8 cellular contexts compared by ENCODE assay signal in genomic region chr3:88113311-88114162, GRCh38. TPM values are rescaled to one million over a fixed set of nuclear protein-coding genes. Genes with fewer than 3 reads are reported as not detected.
A peak's percentile ranks its signal among the peaks of the same experiment; 100 is the strongest.
DNase-seq lines count a peak whose midpoint lies in the region; ATAC-seq and TF ChIP-seq lines count a peak whose summit lies in the region.

No MANE protein-coding gene starts in this region.

- no peak for TF ChIP-seq POLR2A in upper lobe of left lung (IDR thresholded peaks at IDR 0.05)

- in situ Hi-C loops in G401 (cut with HindIII; ENCODE audit: low sequenced_read_pairs): no loop called here

- peak; percentile 94 for ATAC-seq in GM21515 (IDR thresholded peaks at IDR 0.05; ENCODE audit: unreplicated experiment)
- ATAC-seq in PC-3: peak; percentile 97
- peak; percentile 73 for ATAC-seq in omental fat pad (ENCODE audit: low FRiP score)
- ATAC-seq in upper lobe of left lung (ENCODE audit: low FRiP score in 2 of 2): peak; percentile 82 to 92

- TSS peak; percentile 11 for BruUV-seq in PC-3 (replicated peaks; lab: Mats Ljungman, UMichigan)

- H3K36me3 ChIP-seq in PC-3 (ENCODE audit: low read depth, low read length) (peaks cover 10% of the 10 kb centered on the region; the same call in 1 of the 2 replicates), upper lobe of left lung (peaks cover 0 to 15% (median 0%) of the 10 kb centered on the region in 4 donors)

- no peaks in the 10 kb centered on the region for H3F3A ChIP-seq in PC-3 (ENCODE audit: low read length, unreplicated experiment)

- POLR2A ChIA-PET in PC-3 (lab: Charles Lee; ENCODE audit: unreplicated experiment): no interaction called here

- H3K4me3 ChIP-seq in PC-3 (ENCODE audit: low read length) (no peak overlapping the region), foreskin fibroblast (ENCODE audit: low read depth in 1 of 2, low read length in 2 of 2) (no peak overlapping the region), upper lobe of left lung (no peak overlapping the region)

- H3K9ac ChIP-seq in PC-3 (ENCODE audit: low read length): no peak overlapping the region

- intact Hi-C loops in PC-3 (cut with micrococcal nuclease): loop anchor here (1.0 to 10.0 kb wide), 4 partner anchors 55 to 849 kb away; no protein-coding TSS in a partner anchor

- no peaks in the 10 kb centered on the region for H3K27me3 ChIP-seq in PC-3 (ENCODE audit: low read length)
- H3K27me3 ChIP-seq in upper lobe of left lung: no peaks in the 10 kb centered on the region

- no peaks in the 10 kb centered on the region for H3K9me3 ChIP-seq in PC-3 (ENCODE audit: low read length)
- H3K9me3 ChIP-seq in upper lobe of left lung: no peaks in the 10 kb centered on the region

- no peak overlapping the region for H2AFZ ChIP-seq in PC-3 (ENCODE audit: low read length)

- 43 to 44% methylated on average over 5 of the region's 5 CpGs for WGBS in upper lobe of left lung, 2 donors

- TF ChIP-seq CTCF in PC-3 (conservative IDR thresholded peaks at IDR 0.05; ENCODE audit: low read depth, low read length) (peak; percentile 93), foreskin fibroblast (IDR thresholded peaks at IDR 0.05; ENCODE audit: low read depth, low read length) (peak; percentile 78), omental fat pad (IDR thresholded peaks at IDR 0.05) (peak in 1 of 3 donors; percentile 40), upper lobe of left lung (IDR thresholded peaks at IDR 0.05) (peak in 5 of 6 experiments; percentile 63 to 73 (median 70))

- CTCF ChIA-PET in PC-3 (lab: Charles Lee): interaction anchor here (0.5 to 1.1 kb wide), 6 partner anchors 59 to 1339 kb away, joined by 3 to 7 read pairs (median 3); no protein-coding TSS in a partner anchor

- TF ChIP-seq EP300 in upper lobe of left lung (IDR thresholded peaks at IDR 0.05): no peak

- DNase-seq in G401 (ENCODE audit: low spot score) (peak; percentile 79), HS-5 (ENCODE audit: low read depth) (peak; percentile 44), PC-3 (peak; percentile 86), foreskin fibroblast (peak; percentile 56 to 84), omental fat pad (ENCODE audit: low spot score) (no peak), upper lobe of left lung (peak in 1 of 2 donors; percentile 49)
- DNase-seq in activated T-cell treated with anti-CD3 and anti-CD28 coated beads, Interleukin-2, amount 50 U/mL, for 48 hours: peak; percentile 39 to 42

- H3K79me2 ChIP-seq in PC-3 (ENCODE audit: low read length): no peaks in the 10 kb centered on the region

- no peaks in the 10 kb centered on the region for H3K9me2 ChIP-seq in PC-3 (replicated peaks; ENCODE audit: low read length)

- H4K20me1 ChIP-seq in PC-3 (ENCODE audit: low read length): no peaks in the 10 kb centered on the region

- no peak overlapping the region for H3K4me2 ChIP-seq in PC-3 (ENCODE audit: low read length)

- no peak overlapping the region for H3K27ac ChIP-seq in PC-3 (ENCODE audit: low read length)
- no peak overlapping the region for H3K27ac ChIP-seq in upper lobe of left lung

- H3K4me1 ChIP-seq in PC-3 (ENCODE audit: insufficient read depth, low read length) (no peaks in the 10 kb centered on the region), upper lobe of left lung (peaks cover 0 to 6% (median 2%) of the 10 kb centered on the region in 4 donors)

RNA-seq across cellular contexts. Expression of gene C3orf38, which starts 36.2 kb away (rescaled TPM):
- total RNA-seq in G401 (2014; rRNA removed; shearing (Covaris generic)): 23.9 and 32.5 TPM in 2 replicates
- total RNA-seq in PC-3 (2014; rRNA removed): 15.7 and 24.3 TPM in 2 replicates
- 10 to 100 TPM; 12.2 to 23.6 (median 19.0) TPM for total RNA-seq in omental fat pad
- 10 to 100 TPM; 10.1 to 28.9 (median 20.4) TPM for total RNA-seq in upper lobe of left lung

RNA-seq across cellular contexts. Expression of gene ZNF654, which starts 54.5 kb away (rescaled TPM):
- total RNA-seq in G401 (2014; rRNA removed; shearing (Covaris generic)): 7.9 and 9.1 TPM in 2 replicates
- total RNA-seq in PC-3 (2014; rRNA removed) (5.0 and 6.9 TPM in 2 replicates), omental fat pad (10 to 100 TPM; 12.5 to 19.2 (median 16.0) TPM), upper lobe of left lung (10 to 100 TPM in 5 of 6 donors, 1 to 10 TPM in 1; 4.9 to 21.4 (median 13.8) TPM)

RNA-seq across cellular contexts. Expression of gene CGGBP1, which starts 54.7 kb away (rescaled TPM):
- 12.5 and 13.0 TPM in 2 replicates for total RNA-seq in G401 (2014; rRNA removed; shearing (Covaris generic))
- total RNA-seq in PC-3 (2014; rRNA removed): 27.0 and 37.1 TPM in 2 replicates
- total RNA-seq in omental fat pad: 10 to 100 TPM; 48.4 to 87.5 (median 60.7) TPM
- 100 to 1,000 TPM in 1 of 6 donors, 10 to 100 TPM in 5; 41.7 to 114 (median 60.8) TPM for total RNA-seq in upper lobe of left lung
